ENCODE assay signal across 12 cellular contexts in genomic region chr1:214548988-214549387, GRCh38. TPM values are rescaled to one million over a fixed set of nuclear protein-coding genes. Genes with fewer than 3 reads are reported as not detected.
DNase-seq lines count a peak whose midpoint lies in the region; ATAC-seq and TF ChIP-seq lines count a peak whose summit lies in the region.
"Had no signal": no experiment of that assay in that cellular context is flagged by ENCODE, and none has a peak within 500 bp of the region (broad histone marks: within the 10 kb centered on the region; RNA-seq: fewer than 3 reads in every experiment).

No MANE protein-coding gene starts in this region.

- no peaks in the 10 kb centered on the region for H3K9me2 ChIP-seq in PC-9 (ENCODE audit: insufficient read depth)

- peaks cover 67% of the 10 kb centered on the region for H3K79me2 ChIP-seq in PC-9 (ENCODE audit: low read depth)

- in situ Hi-C loops in Caki2 (cut with HindIII; ENCODE audit: low pct_unique_long_range_greater_than_20kb, low sequenced_read_pairs) = no loop called here

- no peaks in the 10 kb centered on the region for H3K9me3 ChIP-seq in PC-9 (ENCODE audit: insufficient read depth, low read depth)

- no peaks in the 10 kb centered on the region for H3K27me3 ChIP-seq in PC-9 (ENCODE audit: insufficient read depth, low read depth)

- no peak overlapping the region for H2AFZ ChIP-seq in PC-9

- no peaks in the 10 kb centered on the region for H3K9me3 Mint-ChIP-seq in activated T-cell treated with anti-CD3 and anti-CD28 coated beads, Interleukin-2, amount 50 U/mL, for 4 hours
- H3K9me3 Mint-ChIP-seq: naive thymus-derived CD8-positive, alpha-beta T cell had no signal

- H3K36me3 ChIP-seq in PC-9 (ENCODE audit: low read depth) = no peaks in the 10 kb centered on the region

- H3F3A ChIP-seq in PC-9 (ENCODE audit: insufficient read depth, low read depth) = peaks cover 18% of the 10 kb centered on the region

- ATAC-seq in HG03097 (IDR thresholded peaks at IDR 0.05; ENCODE audit: low FRiP score, unreplicated experiment) = no peak
- ATAC-seq in activated T-cell treated with anti-CD3 and anti-CD28 coated beads, Interleukin-2, amount 50 U/mL, for 4 hours = no peak
- ATAC-seq: activated CD4-positive, CD25-positive, alpha-beta regulatory T cell treated with anti-CD3 and anti-CD28 coated beads, Interleukin-2, amount 50 U/mL, for 24 hours; naive thymus-derived CD8-positive, alpha-beta T cell had no signal

- no peaks in the 10 kb centered on the region for H4K20me1 ChIP-seq in PC-9 (ENCODE audit: insufficient read depth)

- intact Hi-C loops in PC-9 (cut with micrococcal nuclease; ENCODE audit: unreplicated experiment) (no loop called here), posterior vena cava (cut with DNase I) (no loop called here)

- POLR2A ChIA-PET in PC-9 (lab: Charles Lee; ENCODE audit: unreplicated experiment) = interaction anchor here (0.6 to 0.7 kb wide), 4 partner anchors 23 to 216 kb away, joined by 3 to 11 read pairs (median 6); no protein-coding TSS in a partner anchor

- no peak overlapping the region for H3K27ac ChIP-seq in PC-9

- H3K4me1 Mint-ChIP-seq in activated T-cell treated with anti-CD3 and anti-CD28 coated beads, Interleukin-2, amount 50 U/mL, for 4 hours (ENCODE audit: low read depth) = peaks cover 6% of the 10 kb centered on the region

- CTCF ChIA-PET in PC-9 (lab: Charles Lee) = interaction anchor here (0.6 kb wide), 1 partner anchor 90 kb away, joined by 3 read pairs; no protein-coding TSS in a partner anchor

- no peak for TF ChIP-seq CTCF in PC-9 (conservative IDR thresholded peaks at IDR 0.05)

- peak; percentile 48 for DNase-seq in Caki2 (ENCODE audit: low read depth)
- DNase-seq in PC-9 = peak in 1 of 2 experiments; percentile 28
- peak; percentile 25 for DNase-seq in fibroblast of gingiva (ENCODE audit: low read depth)
- DNase-seq in occipital lobe (lab: John Stamatoyannopoulos, UW) = peak; percentile 12
- DNase-seq in posterior vena cava (ENCODE audit: low spot score) = no peak
- no peak for DNase-seq in activated gamma-delta T cell (lab: John Stamatoyannopoulos, UW)
- DNase-seq in activated T-cell treated with anti-CD3 and anti-CD28 coated beads, Interleukin-2, amount 50 U/mL, for 4 hours = no peak
- DNase-seq: naive thymus-derived CD8-positive, alpha-beta T cell; NCI-H1417 treated with DMSO at 0.1 percent for 48 hours; stimulated activated naive CD4-positive, alpha-beta T cell had no signal

- peak overlapping the region; percentile 71; the same call in 1 of the 2 replicates for H3K4me3 ChIP-seq in PC-9

- peaks cover 56% of the 10 kb centered on the region for H3K4me1 ChIP-seq in PC-9 (replicated peaks; ENCODE audit: insufficient read depth)

- peak overlapping the region; percentile 95 for H3K4me2 ChIP-seq in PC-9

- no peak overlapping the region for H3K4me3 Mint-ChIP-seq in activated T-cell treated with anti-CD3 and anti-CD28 coated beads, Interleukin-2, amount 50 U/mL, for 4 hours
- H3K4me3 Mint-ChIP-seq: naive thymus-derived CD8-positive, alpha-beta T cell had no signal

- peaks cover 57% of the 10 kb centered on the region for H3K27me3 Mint-ChIP-seq in activated T-cell treated with anti-CD3 and anti-CD28 coated beads, Interleukin-2, amount 50 U/mL, for 4 hours (ENCODE audit: low read depth)

- no TSS peak for BruUV-seq in PC-9 (replicated peaks; lab: Mats Ljungman, UMichigan)

- H3K36me3 Mint-ChIP-seq in activated T-cell treated with anti-CD3 and anti-CD28 coated beads, Interleukin-2, amount 50 U/mL, for 4 hours (ENCODE audit: insufficient read depth) = no peaks in the 10 kb centered on the region
- H3K36me3 Mint-ChIP-seq: naive thymus-derived CD8-positive, alpha-beta T cell had no signal

RNA-seq across cellular contexts. Expression of gene PTPN14, which starts 2.4 kb away (rescaled TPM):
- 22.9 and 33.0 TPM in 2 replicates for total RNA-seq in Caki2 (2014; rRNA removed; shearing (Covaris generic); ENCODE audit: low replicate concordance)
- total RNA-seq in PC-9 (2021) = 59.2 and 78.9 TPM in 2 replicates
- 2.7 TPM for total RNA-seq in occipital lobe
- 10 to 100 TPM; 36.9 to 51.5 TPM for total RNA-seq in posterior vena cava
- 1 to 10 TPM; 1.3 to 3.1 (median 1.8) TPM for total RNA-seq in activated T-cell treated with anti-CD3 and anti-CD28 coated beads, Interleukin-2, amount 50 U/mL, for 4 hours

RNA-seq across cellular contexts. Expression of gene CENPF, which starts 54.0 kb away (rescaled TPM):
- 53.9 and 71.0 TPM in 2 replicates for total RNA-seq in Caki2 (2014; rRNA removed; shearing (Covaris generic); ENCODE audit: low replicate concordance)
- total RNA-seq in PC-9 (2021) (102 and 156 TPM in 2 replicates), occipital lobe (15.6 TPM), posterior vena cava (1 to 10 TPM in 1 of 2 donors, under 1 TPM in 1; 0.52 to 1.3 TPM)
- total RNA-seq in activated T-cell treated with anti-CD3 and anti-CD28 coated beads, Interleukin-2, amount 50 U/mL, for 4 hours = 1 to 10 TPM; 3.5 to 4.6 (median 3.5) TPM

Comparison
In these comparisons a context has a peak if more than half of its experiments do, and no peak if none do; other contexts are left out.
1. DNase-seq: peak in Caki2 (single experiment), fibroblast of gingiva (single experiment) and occipital lobe (single experiment); none in posterior vena cava (single experiment), activated gamma-delta T cell (single experiment) and activated T-cell treated with anti-CD3 and anti-CD28 coated beads, Interleukin-2, amount 50 U/mL, for 4 hours (single experiment).